ENCODE assay signal across 13 cellular contexts in the genomic region with DNA sequence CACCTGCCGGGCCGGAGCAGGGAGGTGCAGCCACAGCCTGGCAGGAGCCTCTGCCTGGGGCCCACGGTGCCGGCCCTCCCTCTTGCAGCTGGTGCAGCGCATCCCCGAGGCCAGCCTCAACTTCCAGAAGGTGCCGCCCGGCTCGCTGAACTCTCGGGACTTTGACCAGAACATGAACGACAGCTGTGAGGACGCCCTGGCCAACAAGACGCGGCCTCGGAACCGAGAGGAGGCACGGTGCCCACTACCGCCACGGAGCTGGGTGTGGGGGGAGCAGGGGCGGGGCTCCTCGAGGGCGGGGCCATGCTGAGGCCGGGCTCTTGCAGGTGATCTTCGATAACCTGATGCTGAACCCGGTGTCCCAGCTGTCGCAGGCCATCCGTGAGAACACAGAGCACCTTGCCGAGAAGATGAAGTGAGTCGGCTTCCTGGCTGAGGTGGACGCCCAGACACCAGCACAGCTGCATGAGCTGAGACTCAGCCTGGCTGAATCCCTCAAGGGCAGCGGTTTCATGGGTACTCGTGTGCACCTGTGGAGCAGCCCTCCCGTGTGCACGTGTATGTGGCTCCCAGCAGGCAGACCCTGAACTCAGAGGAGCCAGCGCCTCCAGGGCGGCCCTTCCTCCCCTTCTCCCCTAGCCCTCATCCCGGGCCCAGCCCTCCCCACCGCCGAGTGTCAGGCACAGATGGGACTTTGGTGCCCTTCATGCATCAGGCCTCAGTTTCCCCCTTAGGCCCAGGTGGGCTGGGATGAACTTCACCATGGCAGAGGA. TPM values are rescaled to one million over a fixed set of nuclear protein-coding genes. Genes with fewer than 3 reads are reported as not detected.
DNase-seq lines count a peak whose midpoint lies in the region; ATAC-seq, FAIRE-seq and TF ChIP-seq lines count a peak whose summit lies in the region.
"Had no signal": no experiment of that assay in that cellular context is flagged by ENCODE, and none has a peak within 500 bp of the region (broad histone marks: within the 10 kb centered on the region; RNA-seq: fewer than 3 reads in every experiment).

No MANE protein-coding gene starts in this region.

- WGBS in HepG2 (ENCODE audit: low lambda C conversion rate) = no CpG with 5 or more reads among the region's 39 CpGs
- WGBS in upper lobe of left lung, 2 donors = 69 to 91% methylated on average over 7 to 36 of the region's 39 CpGs
- WGBS in SK-N-SH (ENCODE audit: low lambda C conversion rate) = 88% methylated on average over 26 of the region's 39 CpGs

- H3K27me3 ChIP-seq in RWPE2 (ENCODE audit: insufficient read depth, poor library complexity, severe bottlenecking) (no peaks in the 10 kb centered on the region), HepG2 (ENCODE audit: control insufficient read depth in 1 of 2, insufficient read depth in 2 of 2, low read length in 2 of 2) (0 out of 5 replicates have a peak, but pooled peaks cover 0 to under 1% of the 10 kb centered on the region in 2 experiments), upper lobe of left lung (no peaks in the 10 kb centered on the region), SK-N-SH (ENCODE audit: insufficient read depth) (no peaks in the 10 kb centered on the region)

- no peak overlapping the region for H3K27ac ChIP-seq in RWPE2 (ENCODE audit: poor library complexity, severe bottlenecking)
- H3K27ac ChIP-seq in HepG2 (ENCODE audit: extremely low read length, insufficient read depth, low read length) = no peak overlapping the region
- H3K27ac ChIP-seq in upper lobe of left lung = no peak overlapping the region
- H3K27ac ChIP-seq in SK-N-SH (ENCODE audit: low read depth in 2 of 2, low read length in 1 of 2) = no peak overlapping the region

- TF ChIP-seq CTCF in RWPE2 (IDR thresholded peaks at IDR 0.05; ENCODE audit: poor library complexity, severe bottlenecking) = no peak
- TF ChIP-seq CTCF in HepG2 (CRISPR knock-in tag; IDR thresholded peaks at IDR 0.05) = no peak
- no peak for TF ChIP-seq CTCF in upper lobe of left lung (IDR thresholded peaks at IDR 0.05)
- no peak for TF ChIP-seq CTCF in SK-N-SH (IDR thresholded peaks at IDR 0.05)

- H4K20me1 ChIP-seq in HepG2 (ENCODE audit: insufficient read depth, low read length) = no peaks in the 10 kb centered on the region
- H4K20me1 ChIP-seq in SK-N-SH (ENCODE audit: insufficient read depth) = no peaks in the 10 kb centered on the region

- no TSS peak for BruUV-seq in HepG2 (replicated peaks; lab: Mats Ljungman, UMichigan)

- no peak for TF ChIP-seq POLR2A in HepG2 (IDR thresholded peaks at IDR 0.05; ENCODE audit: insufficient read depth in 1 of 2, low read depth in 2 of 2, low read length in 2 of 2)
- no peak for TF ChIP-seq POLR2A in upper lobe of left lung (IDR thresholded peaks at IDR 0.05)

- H3K9me2 ChIP-seq in SK-N-SH = no peaks in the 10 kb centered on the region

- intact Hi-C loops in left cardiac atrium (cut with DNase I) = no loop called here
- intact Hi-C loops in Right ventricle myocardium inferior (cut with DNase I) = no loop called here
- intact Hi-C loops in HepG2 (cut with micrococcal nuclease; ENCODE audit: unreplicated experiment) = no loop called here

- H3K4me3 ChIP-seq in RWPE2 (ENCODE audit: severe bottlenecking) (no peak overlapping the region), HepG2 (replicated peaks in 1 of 3; ENCODE audit: insufficient read depth in 1 of 3, low read depth in 2 of 3, low read length in 3 of 3) (no peak overlapping the region), upper lobe of left lung (no peak overlapping the region), SK-N-SH (ENCODE audit: low read depth in 2 of 2, low read length in 1 of 2) (no peak overlapping the region)

- H2AFZ ChIP-seq in HepG2 (ENCODE audit: low read length) (no peak overlapping the region), SK-N-SH (ENCODE audit: low read depth) (no peak overlapping the region)

- H3K79me2 ChIP-seq in HepG2 (ENCODE audit: insufficient read depth, low read length) = no peaks in the 10 kb centered on the region
- no peaks in the 10 kb centered on the region for H3K79me2 ChIP-seq in SK-N-SH (ENCODE audit: insufficient read depth)

- H3K4me2 ChIP-seq in HepG2 (ENCODE audit: low read depth, low read length) (no peak overlapping the region), SK-N-SH (no peak overlapping the region)

- POLR2A ChIA-PET in HepG2 (lab: Yijun Ruan, JAX) (interaction anchor here (1.4 to 1.8 kb wide), 2 partner anchors 17 to 29 kb away, joined by 3 to 6 read pairs; partner anchors contain the start of gene CEP170B), SK-N-SH (lab: Yijun Ruan, JAX) (interaction anchor here (1.6 kb wide), 1 partner anchor 15 kb away, joined by 3 read pairs; no protein-coding TSS in a partner anchor)

- no peak overlapping the region for H3K9ac ChIP-seq in HepG2 (ENCODE audit: insufficient read depth, low read depth, low read length)
- no peak overlapping the region for H3K9ac ChIP-seq in SK-N-SH

- H3K36me3 ChIP-seq in RWPE2 (ENCODE audit: low read depth) (peaks cover 19% of the 10 kb centered on the region), HepG2 (replicated peaks in 1 of 2; ENCODE audit: control insufficient read depth in 1 of 2, insufficient read depth in 2 of 2, low read length in 2 of 2) (no peaks in the 10 kb centered on the region), upper lobe of left lung (peaks cover 0 to 7% (median 1%) of the 10 kb centered on the region in 4 donors), SK-N-SH (replicated peaks in 1 of 2; ENCODE audit: control insufficient read depth in 1 of 2, insufficient read depth in 2 of 2, low read length in 1 of 2) (no peaks in the 10 kb centered on the region)

- no peak for TF ChIP-seq RAD21 in HepG2 (CRISPR knock-in tag; IDR thresholded peaks at IDR 0.05)
- TF ChIP-seq RAD21 in SK-N-SH (IDR thresholded peaks at IDR 0.05; ENCODE audit: low read length) = no peak

- H3F3A ChIP-seq in SK-N-SH (replicated peaks; ENCODE audit: insufficient read depth) = no peaks in the 10 kb centered on the region

- CTCF ChIA-PET in HepG2 (lab: Yijun Ruan, JAX; ENCODE audit: low intra/inter-chr PET ratio, low total read pairs) = no interaction called here
- CTCF ChIA-PET in SK-N-SH (lab: Yijun Ruan, JAX) = interaction anchor here (1.1 to 6.7 kb wide), 6 partner anchors 10 to 154 kb away, joined by 3 to 51 read pairs (median 6); no protein-coding TSS in a partner anchor

- FAIRE-seq in HepG2 (lab: Jason Lieb, UNC) = no peak
- FAIRE-seq: D721Med had no signal

- TF ChIP-seq EP300 in HepG2 (IDR thresholded peaks at IDR 0.05; ENCODE audit: low read depth in 2 of 2, low read length in 2 of 2) (no peak), HepG2 (CRISPR knock-in tag; IDR thresholded peaks at IDR 0.05; ENCODE audit: borderline replicate concordance) (no peak), upper lobe of left lung (IDR thresholded peaks at IDR 0.05) (no peak), SK-N-SH (IDR thresholded peaks at IDR 0.05; ENCODE audit: borderline replicate concordance in 1 of 2, low read depth in 1 of 2, low read length in 1 of 2) (no peak)

- H3K4me1 ChIP-seq in RWPE2 (ENCODE audit: insufficient read depth, poor library complexity, severe bottlenecking) (no peaks in the 10 kb centered on the region), HepG2 (ENCODE audit: insufficient read depth, low read length) (peaks cover 9% of the 10 kb centered on the region; the same call in 1 of the 2 replicates), upper lobe of left lung (peaks cover 0 to 18% (median 15%) of the 10 kb centered on the region in 4 donors), SK-N-SH (ENCODE audit: control insufficient read depth in 1 of 2, insufficient read depth in 2 of 2, low read depth in 1 of 2, low read length in 1 of 2) (peaks cover 0 to 6% of the 10 kb centered on the region in 2 experiments; a peak in 1 of 4 replicates)

- H3K9me3 ChIP-seq in RWPE2 (ENCODE audit: severe bottlenecking) (no peaks in the 10 kb centered on the region), HepG2 (ENCODE audit: low read length) (no peaks in the 10 kb centered on the region), upper lobe of left lung (no peaks in the 10 kb centered on the region), SK-N-SH (no peaks in the 10 kb centered on the region)

- DNase-seq in left cardiac atrium (peak; percentile 22), Right ventricle myocardium inferior (ENCODE audit: missing footprints) (no peak), RWPE2 (ENCODE audit: low spot score) (peak; percentile 77), HepG2 (ENCODE audit: low spot score) (no peak), upper lobe of left lung (peak; percentile 19 to 84), SK-N-SH (no peak)
- DNase-seq: activated CD4-positive, alpha-beta T cell treated with anti-CD3 and anti-CD28 coated beads, Interleukin-2, amount 10 ng/mL, durations not matched to agents 7 days and 5 days; NCI-H345 had no signal

- in situ Hi-C loops in HepG2 (cut with HindIII; ENCODE audit: extremely low pct_ligation_motif_present, low pct_unique_long_range_greater_than_20kb) = no loop called here

- ATAC-seq in left cardiac atrium (no peak), Right ventricle myocardium inferior (no peak), RWPE2 (ENCODE audit: low read depth) (no peak; the same call in 2 of the 3 replicates), HepG2 (no peak), upper lobe of left lung (ENCODE audit: low FRiP score in 2 of 2) (no peak), HG02759 (IDR thresholded peaks at IDR 0.05; ENCODE audit: unreplicated experiment) (no peak), GM18867 (IDR thresholded peaks at IDR 0.05; ENCODE audit: unreplicated experiment) (no peak)

RNA-seq across cellular contexts. Expression of gene CEP170B, which starts 28.6 kb away (rescaled TPM):
- total RNA-seq in left cardiac atrium (10 to 100 TPM; 12.4 to 17.2 TPM), Right ventricle myocardium inferior (10.5 TPM), HepG2 (2016; rRNA removed; fragmentation: Illumina TruSeq; extraction: Trizol) (4.4 and 8.8 TPM in 2 replicates), upper lobe of left lung (10 to 100 TPM; 24.2 to 57.8 (median 35.6) TPM)
- total RNA-seq in HepG2 (2016; cell fraction: cytosol; rRNA removed; fragmentation: Illumina TruSeq; extraction: Trizol; ENCODE audit: low read depth) = 1.9 and 3.8 TPM in 2 replicates
- 3.5 and 8.9 TPM in 2 replicates for total RNA-seq in HepG2 (2016; cell fraction: insoluble cytoplasmic fraction; rRNA removed; fragmentation: Illumina TruSeq; extraction: Trizol)
- total RNA-seq in HepG2 (2016; cell fraction: membrane; rRNA removed; fragmentation: Illumina TruSeq; extraction: Trizol) = 2.8 and 3.2 TPM in 2 replicates
- total RNA-seq in HepG2 (2016; cell fraction: nucleus; rRNA removed; fragmentation: Illumina TruSeq; extraction: Trizol) = 7.2 and 8.8 TPM in 2 replicates
- polyA plus RNA-seq in HepG2 (2011; rRNA removed) (4.3 and 6.2 TPM in 2 replicates), SK-N-SH (2012; rRNA removed) (7.7 and 11.0 TPM in 2 replicates)
- polyA plus RNA-seq in HepG2 (2011; cell fraction: cytosol; rRNA removed) = 3.5 and 4.9 TPM in 2 replicates
- polyA plus RNA-seq in HepG2 (2011; cell fraction: nucleus; rRNA removed) = 25.2 and 37.7 TPM in 2 replicates
- 7.4 and 10.5 TPM in 2 replicates for polyA plus RNA-seq in HepG2 (2012)
- 0.50 and 0.58 TPM in 2 replicates for polyA plus RNA-seq in HepG2 (2016; cell fraction: cytosol; fragmentation: Illumina TruSeq; extraction: Trizol; ENCODE audit: low read depth)
- 4.9 and 7.1 TPM in 2 replicates for polyA plus RNA-seq in HepG2 (2016; cell fraction: insoluble cytoplasmic fraction; fragmentation: Illumina TruSeq; extraction: Trizol; ENCODE audit: low read depth)
- 1.8 and 2.2 TPM in 2 replicates for polyA plus RNA-seq in HepG2 (2016; cell fraction: membrane; fragmentation: Illumina TruSeq; extraction: Trizol; ENCODE audit: low read depth)
- polyA plus RNA-seq in HepG2 (2016; cell fraction: nucleus; fragmentation: Illumina TruSeq; extraction: Trizol; ENCODE audit: insufficient read depth, low read depth) = 43.8 and 50.2 TPM in 2 replicates
- polyA minus RNA-seq in HepG2 (2011; rRNA and poly(A)+ RNA removed; ENCODE audit: low replicate concordance) = 6.4 and 7.9 TPM in 2 replicates
- polyA minus RNA-seq in HepG2 (2011; cell fraction: cytosol; rRNA and poly(A)+ RNA removed) = 4.6 and 7.0 TPM in 2 replicates
- 4.1 and 5.7 TPM in 2 replicates for polyA minus RNA-seq in HepG2 (2011; cell fraction: nucleus; rRNA and poly(A)+ RNA removed)
- polyA plus RNA-seq in SK-N-SH (2012; cell fraction: cytosol; rRNA removed) = 3.9 and 5.9 TPM in 2 replicates
- polyA plus RNA-seq in SK-N-SH (2012; cell fraction: nucleus; rRNA removed) = 52.8 and 69.2 TPM in 2 replicates

RNA-seq across cellular contexts. Expression of gene PLD4, which starts 31.1 kb away (rescaled TPM):
- total RNA-seq in left cardiac atrium (under 1 TPM; 0.13 to 0.24 TPM), Right ventricle myocardium inferior (not detected), HepG2 (2016; rRNA removed; fragmentation: Illumina TruSeq; extraction: Trizol) (not detected in 2 replicates), upper lobe of left lung (1 to 10 TPM in 2 of 6 donors, under 1 TPM in 1, not detected in 3; under 0.01 to 6.1 (median 2.5) TPM)
- not detected in 2 replicates for total RNA-seq in HepG2 (2016; cell fraction: cytosol; rRNA removed; fragmentation: Illumina TruSeq; extraction: Trizol; ENCODE audit: low read depth)
- total RNA-seq in HepG2 (2016; cell fraction: insoluble cytoplasmic fraction; rRNA removed; fragmentation: Illumina TruSeq; extraction: Trizol) = not detected in 2 replicates
- total RNA-seq in HepG2 (2016; cell fraction: membrane; rRNA removed; fragmentation: Illumina TruSeq; extraction: Trizol) = not detected in 2 replicates
- total RNA-seq in HepG2 (2016; cell fraction: nucleus; rRNA removed; fragmentation: Illumina TruSeq; extraction: Trizol) = not detected in 2 replicates
- polyA plus RNA-seq in HepG2 (2011; rRNA removed) (not detected in 2 replicates), SK-N-SH (2012; rRNA removed) (0.02 TPM in 2 replicates)
- not detected in 2 replicates for polyA plus RNA-seq in HepG2 (2011; cell fraction: cytosol; rRNA removed)
- polyA plus RNA-seq in HepG2 (2011; cell fraction: nucleus; rRNA removed) = not detected in 2 replicates
- not detected in 2 replicates for polyA plus RNA-seq in HepG2 (2012)
- not detected in 2 replicates for polyA plus RNA-seq in HepG2 (2016; cell fraction: cytosol; fragmentation: Illumina TruSeq; extraction: Trizol; ENCODE audit: low read depth)
- not detected in 2 replicates for polyA plus RNA-seq in HepG2 (2016; cell fraction: insoluble cytoplasmic fraction; fragmentation: Illumina TruSeq; extraction: Trizol; ENCODE audit: low read depth)
- polyA plus RNA-seq in HepG2 (2016; cell fraction: membrane; fragmentation: Illumina TruSeq; extraction: Trizol; ENCODE audit: low read depth) = not detected in 2 replicates
- not detected in 2 replicates for polyA plus RNA-seq in HepG2 (2016; cell fraction: nucleus; fragmentation: Illumina TruSeq; extraction: Trizol; ENCODE audit: insufficient read depth, low read depth)
- polyA minus RNA-seq in HepG2 (2011; rRNA and poly(A)+ RNA removed; ENCODE audit: low replicate concordance) = 0.02 TPM in 1 of 2 replicates, not detected in the other
- not detected in 2 replicates for polyA minus RNA-seq in HepG2 (2011; cell fraction: cytosol; rRNA and poly(A)+ RNA removed)
- polyA minus RNA-seq in HepG2 (2011; cell fraction: nucleus; rRNA and poly(A)+ RNA removed) = not detected in 2 replicates
- not detected in 2 replicates for polyA plus RNA-seq in SK-N-SH (2012; cell fraction: cytosol; rRNA removed)
- 0.14 and 0.19 TPM in 2 replicates for polyA plus RNA-seq in SK-N-SH (2012; cell fraction: nucleus; rRNA removed)
- total RNA-seq: activated CD4-positive, alpha-beta T cell treated with anti-CD3 and anti-CD28 coated beads, Interleukin-2, amount 10 ng/mL, durations not matched to agents 7 days and 5 days; dermis microvascular lymphatic vessel endothelial cell; HT-29 had no signal

Comparison
In these comparisons a context has a peak if more than half of its experiments do, and no peak if none do; other contexts are left out.
1. DNase-seq: peak in left cardiac atrium (single experiment), RWPE2 (single experiment) and upper lobe of left lung (2 of 2); none in Right ventricle myocardium inferior (single experiment), HepG2 (single experiment) and SK-N-SH (single experiment).